19 cellular contexts compared by ENCODE assay signal in genomic region chr4:145988628-145989027, GRCh38.
"Had no signal": no experiment of that assay in that cellular context is flagged by ENCODE, and none has a peak within 500 bp of the region (broad histone marks: within the 10 kb centered on the region; RNA-seq: fewer than 3 reads in every experiment).

No MANE protein-coding gene starts in this region.

- H3K9me3 ChIP-seq: esophagus muscularis mucosa, gastrocnemius medialis, pancreas, stomach, thoracic aorta, transverse colon had no signal

- ATAC-seq: gastrocnemius medialis, heart right ventricle, pancreas, right cardiac atrium had no signal

- DNase-seq: effector memory CD4-positive, alpha-beta T cell; gastrocnemius medialis; heart right ventricle; hypothalamus; kidney glomerular epithelial cell; mesendoderm; naive B cell; occipital lobe; pancreas; right cardiac atrium; small intestine; stimulated activated CD4-positive, alpha-beta T cell treated with anti-CD3 and anti-CD28 coated beads, Interleukin-12 subunit alpha, Interleukin-12 subunit beta, amount 100 ng/mL, for 4 hours; stimulated activated naive CD4-positive, alpha-beta T cell; stomach; substantia nigra; transverse colon had no signal

- H3K27me3 ChIP-seq: esophagus muscularis mucosa, gastrocnemius medialis, heart right ventricle, pancreas, stomach, transverse colon had no signal

- H3K4me3 ChIP-seq: esophagus muscularis mucosa, gastrocnemius medialis, heart right ventricle, pancreas, stomach, thoracic aorta, transverse colon had no signal

- H3K4me1 ChIP-seq: esophagus muscularis mucosa, gastrocnemius medialis, pancreas, stomach had no signal

- H3K36me3 ChIP-seq: esophagus muscularis mucosa, gastrocnemius medialis, heart right ventricle, pancreas, stomach, thoracic aorta, transverse colon had no signal

- H3K27ac ChIP-seq: epithelial cell of prostate, esophagus muscularis mucosa, gastrocnemius medialis, heart right ventricle, pancreas, stomach, thoracic aorta, transverse colon had no signal
